In genomic region chr12:57631566-57632368, GRCh38 we compare ENCODE assay signal across 8 cellular contexts. TPM values are rescaled to one million over a fixed set of nuclear protein-coding genes. Genes with fewer than 3 reads are reported as not detected.
DNase-seq lines count a peak whose midpoint lies in the region; ATAC-seq and TF ChIP-seq lines count a peak whose summit lies in the region.

No MANE protein-coding gene starts in this region.

- CTCF ChIA-PET in activated CD4-positive, alpha-beta T cell treated with anti-CD3 and anti-CD28 coated beads, Interleukin-2, amount 10 ng/mL, durations not matched to agents 7 days and 5 days (lab: Charles Lee), result interaction anchor here (0.9 to 2.9 kb wide), 7 partner anchors 10 to 392 kb away, joined by 3 to 16 read pairs (median 7); partner anchors contain the start of gene OS9

- H3K4me1 ChIP-seq in iPS DF 6.9 (ENCODE audit: control insufficient read depth, insufficient read depth, low read length) (peaks cover 8% of the 10 kb centered on the region), stomach (peaks cover 13 to 34% (median 30%) of the 10 kb centered on the region in 4 donors)

- H3K9me3 Mint-ChIP-seq in activated CD4-positive, alpha-beta T cell treated with anti-CD3 and anti-CD28 coated beads, Interleukin-2, amount 10 ng/mL, durations not matched to agents 7 days and 5 days, result no peaks in the 10 kb centered on the region
- H3K9me3 Mint-ChIP-seq in activated T-helper 2 cell treated with anti-CD3 and anti-CD28 coated beads, Interferon-gamma antibody, Interleukin-2, Interleukin-4, amounts not matched to agents 10 μg/mL and 5 μg/mL and 100 μg/mL, durations not matched to agents 14 hours and 24 hours and 36 hours, result no peaks in the 10 kb centered on the region

- TF ChIP-seq POLR2A in stomach (IDR thresholded peaks at IDR 0.05), result no peak

- peaks cover 17% of the 10 kb centered on the region for H3K4me1 Mint-ChIP-seq in activated CD4-positive, alpha-beta T cell treated with anti-CD3 and anti-CD28 coated beads, Interleukin-2, amount 10 ng/mL, durations not matched to agents 7 days and 5 days
- H3K4me1 Mint-ChIP-seq in activated T-helper 2 cell treated with anti-CD3 and anti-CD28 coated beads, Interferon-gamma antibody, Interleukin-2, Interleukin-4, amounts not matched to agents 10 μg/mL and 5 μg/mL and 100 μg/mL, durations not matched to agents 14 hours and 24 hours and 36 hours (ENCODE audit: low read depth), result peaks cover 5% of the 10 kb centered on the region

- no peak overlapping the region for H3K27ac Mint-ChIP-seq in activated CD4-positive, alpha-beta T cell treated with anti-CD3 and anti-CD28 coated beads, Interleukin-2, amount 10 ng/mL, durations not matched to agents 7 days and 5 days
- H3K27ac Mint-ChIP-seq in activated T-helper 2 cell treated with anti-CD3 and anti-CD28 coated beads, Interferon-gamma antibody, Interleukin-2, Interleukin-4, amounts not matched to agents 10 μg/mL and 5 μg/mL and 100 μg/mL, durations not matched to agents 14 hours and 24 hours and 36 hours, result no peak overlapping the region

- DNase-seq in activated CD4-positive, alpha-beta T cell treated with anti-CD3 and anti-CD28 coated beads, Interleukin-2, amount 10 ng/mL, durations not matched to agents 7 days and 5 days, result no peak
- no peak for DNase-seq in activated CD4-positive, alpha-beta T cell treated with anti-CD3 and anti-CD28 coated beads for 48 hours
- DNase-seq in activated T-helper 2 cell treated with anti-CD3 and anti-CD28 coated beads, Interferon-gamma antibody, Interleukin-2, Interleukin-4, amounts not matched to agents 10 μg/mL and 5 μg/mL and 100 μg/mL, durations not matched to agents 14 hours and 24 hours and 36 hours (ENCODE audit: low spot score), result no peak
- DNase-seq in iPS DF 6.9 (ENCODE audit: low read depth, low spot score) (no peak), stomach (no peak), putamen (ENCODE audit: low spot score) (no peak)

- H3K4me3 Mint-ChIP-seq in activated CD4-positive, alpha-beta T cell treated with anti-CD3 and anti-CD28 coated beads, Interleukin-2, amount 10 ng/mL, durations not matched to agents 7 days and 5 days, result peak overlapping the region; percentile 68
- H3K4me3 Mint-ChIP-seq in activated T-helper 2 cell treated with anti-CD3 and anti-CD28 coated beads, Interferon-gamma antibody, Interleukin-2, Interleukin-4, amounts not matched to agents 10 μg/mL and 5 μg/mL and 100 μg/mL, durations not matched to agents 14 hours and 24 hours and 36 hours (ENCODE audit: low read depth), result peak overlapping the region; percentile 74

- peaks cover 62% of the 10 kb centered on the region for H3K27me3 Mint-ChIP-seq in activated CD4-positive, alpha-beta T cell treated with anti-CD3 and anti-CD28 coated beads, Interleukin-2, amount 10 ng/mL, durations not matched to agents 7 days and 5 days
- peaks cover 63% of the 10 kb centered on the region for H3K27me3 Mint-ChIP-seq in activated T-helper 2 cell treated with anti-CD3 and anti-CD28 coated beads, Interferon-gamma antibody, Interleukin-2, Interleukin-4, amounts not matched to agents 10 μg/mL and 5 μg/mL and 100 μg/mL, durations not matched to agents 14 hours and 24 hours and 36 hours (ENCODE audit: low read depth)

- H3K27ac ChIP-seq in iPS DF 6.9 (ENCODE audit: low read length), result no peak overlapping the region
- peak overlapping the region in 1 of 5 donors; percentile 60 for H3K27ac ChIP-seq in stomach

- no peaks in the 10 kb centered on the region for H3K36me3 Mint-ChIP-seq in activated CD4-positive, alpha-beta T cell treated with anti-CD3 and anti-CD28 coated beads, Interleukin-2, amount 10 ng/mL, durations not matched to agents 7 days and 5 days (ENCODE audit: low read depth)
- peaks cover 3% of the 10 kb centered on the region for H3K36me3 Mint-ChIP-seq in activated T-helper 2 cell treated with anti-CD3 and anti-CD28 coated beads, Interferon-gamma antibody, Interleukin-2, Interleukin-4, amounts not matched to agents 10 μg/mL and 5 μg/mL and 100 μg/mL, durations not matched to agents 14 hours and 24 hours and 36 hours (ENCODE audit: low read depth)

- H3K4me3 ChIP-seq in iPS DF 6.9 (ENCODE audit: low read length), result peak overlapping the region; percentile 45; the same call in 1 of the 2 replicates
- peak overlapping the region; percentile 51 to 64 (median 56) for H3K4me3 ChIP-seq in stomach

- ATAC-seq in HG03039 (IDR thresholded peaks at IDR 0.05; ENCODE audit: unreplicated experiment) (no peak), HG03159 (IDR thresholded peaks at IDR 0.05; ENCODE audit: unreplicated experiment) (no peak)

- no peak for TF ChIP-seq EP300 in stomach (IDR thresholded peaks at IDR 0.05)

- H3K9me3 ChIP-seq in iPS DF 6.9 (ENCODE audit: control insufficient read depth, insufficient read depth, low read length) (no peaks in the 10 kb centered on the region), stomach (no peaks in the 10 kb centered on the region)

- peaks cover 53% of the 10 kb centered on the region for H3K27me3 ChIP-seq in iPS DF 6.9 (ENCODE audit: control insufficient read depth, insufficient read depth, low read length)
- peaks cover 0 to 88% (median 62%) of the 10 kb centered on the region in 3 donors for H3K27me3 ChIP-seq in stomach

- no peak for TF ChIP-seq CTCF in stomach (IDR thresholded peaks at IDR 0.05)

- H3K36me3 ChIP-seq in iPS DF 6.9 (ENCODE audit: control insufficient read depth, insufficient read depth, low read length) (no peaks in the 10 kb centered on the region), stomach (no peaks in the 10 kb centered on the region)

- WGBS in iPS DF 6.9 (ENCODE audit: insufficient coverage, insufficient read length), result no CpG with 5 or more reads among the region's 44 CpGs
- WGBS in stomach, 5 donors, result 4 to 8% (median 6%) methylated on average over 23 to 44 of the region's 44 CpGs

- POLR2A ChIA-PET in activated CD4-positive, alpha-beta T cell treated with anti-CD3 and anti-CD28 coated beads, Interleukin-2, amount 10 ng/mL, durations not matched to agents 7 days and 5 days (lab: Charles Lee), result no interaction called here

- intact Hi-C loops in activated T-helper 2 cell treated with anti-CD3 and anti-CD28 coated beads, Interferon-gamma antibody, Interleukin-2, Interleukin-4, amounts not matched to agents 10 μg/mL and 5 μg/mL and 100 μg/mL, durations not matched to agents 14 hours and 24 hours and 36 hours (cut with micrococcal nuclease), result loop anchor here (2.0 to 5.0 kb wide), 3 partner anchors 63 to 404 kb away; partner anchors contain the start of genes OS9 and SHMT2
- intact Hi-C loops in stomach (cut with DNase I; ENCODE audit: low total_unique reads), result loop anchor here (10.0 kb wide), 1 partner anchor 53 kb away; no protein-coding TSS in a partner anchor

RNA-seq across cellular contexts. Expression of gene B4GALNT1, which starts 1.2 kb away (rescaled TPM):
- under 1 TPM; 0.62 to 0.77 TPM for total RNA-seq in activated CD4-positive, alpha-beta T cell treated with anti-CD3 and anti-CD28 coated beads, Interleukin-2, amount 10 ng/mL, durations not matched to agents 7 days and 5 days
- total RNA-seq in activated T-helper 2 cell treated with anti-CD3 and anti-CD28 coated beads, Interferon-gamma antibody, Interleukin-2, Interleukin-4, amounts not matched to agents 10 μg/mL and 5 μg/mL and 100 μg/mL, durations not matched to agents 14 hours and 24 hours and 36 hours, result 10.8 and 11.3 TPM in 2 replicates
- total RNA-seq in stomach, result 1 to 10 TPM in 1 of 5 donors, not detected in 4; 1.1 TPM
- polyA plus RNA-seq in stomach, result under 1 TPM; 0.31 to 0.75 (median 0.60) TPM

RNA-seq across cellular contexts. Expression of gene ARHGEF25, which starts 20.5 kb away (rescaled TPM):
- total RNA-seq in activated CD4-positive, alpha-beta T cell treated with anti-CD3 and anti-CD28 coated beads, Interleukin-2, amount 10 ng/mL, durations not matched to agents 7 days and 5 days, result under 1 TPM; 0.25 to 0.42 TPM
- 1.9 and 2.3 TPM in 2 replicates for total RNA-seq in activated T-helper 2 cell treated with anti-CD3 and anti-CD28 coated beads, Interferon-gamma antibody, Interleukin-2, Interleukin-4, amounts not matched to agents 10 μg/mL and 5 μg/mL and 100 μg/mL, durations not matched to agents 14 hours and 24 hours and 36 hours
- total RNA-seq in stomach, result 100 to 1,000 TPM in 1 of 5 donors, 10 to 100 TPM in 4; 18.7 to 220 (median 31.8) TPM
- polyA plus RNA-seq in stomach, result 10 to 100 TPM; 22.5 to 48.4 (median 24.8) TPM

RNA-seq across cellular contexts. Expression of gene DTX3, which starts 27.1 kb away (rescaled TPM):
- 10 to 100 TPM; 15.5 to 16.5 TPM for total RNA-seq in activated CD4-positive, alpha-beta T cell treated with anti-CD3 and anti-CD28 coated beads, Interleukin-2, amount 10 ng/mL, durations not matched to agents 7 days and 5 days
- total RNA-seq in activated T-helper 2 cell treated with anti-CD3 and anti-CD28 coated beads, Interferon-gamma antibody, Interleukin-2, Interleukin-4, amounts not matched to agents 10 μg/mL and 5 μg/mL and 100 μg/mL, durations not matched to agents 14 hours and 24 hours and 36 hours, result 17.7 and 21.7 TPM in 2 replicates
- total RNA-seq in stomach, result 10 to 100 TPM in 3 of 5 donors, 1 to 10 TPM in 2; 5.2 to 49.6 (median 14.3) TPM
- 10 to 100 TPM; 14.6 to 26.9 (median 17.1) TPM for polyA plus RNA-seq in stomach

RNA-seq across cellular contexts. Expression of gene PIP4K2C, which starts 40.8 kb away (rescaled TPM):
- total RNA-seq in activated CD4-positive, alpha-beta T cell treated with anti-CD3 and anti-CD28 coated beads, Interleukin-2, amount 10 ng/mL, durations not matched to agents 7 days and 5 days, result 10 to 100 TPM; 17.9 to 20.4 TPM
- 23.2 and 24.6 TPM in 2 replicates for total RNA-seq in activated T-helper 2 cell treated with anti-CD3 and anti-CD28 coated beads, Interferon-gamma antibody, Interleukin-2, Interleukin-4, amounts not matched to agents 10 μg/mL and 5 μg/mL and 100 μg/mL, durations not matched to agents 14 hours and 24 hours and 36 hours
- 100 to 1,000 TPM in 1 of 5 donors, 10 to 100 TPM in 4; 15.9 to 116 (median 46.1) TPM for total RNA-seq in stomach
- 10 to 100 TPM; 14.1 to 39.7 (median 20.1) TPM for polyA plus RNA-seq in stomach
